Comparison of ENCODE assay signal across 6 cellular contexts in the genomic region with DNA sequence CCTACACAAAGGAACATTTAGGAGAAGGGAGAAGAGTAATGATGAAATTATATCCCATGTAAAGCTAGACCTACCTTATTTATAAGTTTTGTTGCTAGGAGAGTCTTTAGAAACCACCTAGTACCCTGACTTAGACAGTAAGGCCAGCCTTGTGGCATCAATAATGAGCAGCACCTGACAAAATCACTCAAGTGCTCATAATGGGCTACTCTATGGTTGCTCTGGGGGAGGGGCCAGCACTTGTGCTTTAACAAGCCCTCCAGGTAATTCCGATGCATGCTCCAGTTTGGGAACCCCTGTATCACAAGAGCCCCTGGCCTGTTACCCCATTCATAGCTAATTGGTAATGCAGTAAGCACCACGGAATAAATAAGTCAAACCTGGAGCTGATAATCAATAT.
"Had no signal": no experiment of that assay in that cellular context is flagged by ENCODE, and none has a peak within 500 bp of the region (broad histone marks: within the 10 kb centered on the region; RNA-seq: fewer than 3 reads in every experiment).

No MANE protein-coding gene starts in this region.

- H3K27ac ChIP-seq: GM23248, HL-60 had no signal

- ATAC-seq: HepG2 had no signal

- DNase-seq: GM23248, H9, HCEC 1CT, KBM-7 had no signal

- H3K4me3 ChIP-seq: GM23248 had no signal
